In the genomic region with DNA sequence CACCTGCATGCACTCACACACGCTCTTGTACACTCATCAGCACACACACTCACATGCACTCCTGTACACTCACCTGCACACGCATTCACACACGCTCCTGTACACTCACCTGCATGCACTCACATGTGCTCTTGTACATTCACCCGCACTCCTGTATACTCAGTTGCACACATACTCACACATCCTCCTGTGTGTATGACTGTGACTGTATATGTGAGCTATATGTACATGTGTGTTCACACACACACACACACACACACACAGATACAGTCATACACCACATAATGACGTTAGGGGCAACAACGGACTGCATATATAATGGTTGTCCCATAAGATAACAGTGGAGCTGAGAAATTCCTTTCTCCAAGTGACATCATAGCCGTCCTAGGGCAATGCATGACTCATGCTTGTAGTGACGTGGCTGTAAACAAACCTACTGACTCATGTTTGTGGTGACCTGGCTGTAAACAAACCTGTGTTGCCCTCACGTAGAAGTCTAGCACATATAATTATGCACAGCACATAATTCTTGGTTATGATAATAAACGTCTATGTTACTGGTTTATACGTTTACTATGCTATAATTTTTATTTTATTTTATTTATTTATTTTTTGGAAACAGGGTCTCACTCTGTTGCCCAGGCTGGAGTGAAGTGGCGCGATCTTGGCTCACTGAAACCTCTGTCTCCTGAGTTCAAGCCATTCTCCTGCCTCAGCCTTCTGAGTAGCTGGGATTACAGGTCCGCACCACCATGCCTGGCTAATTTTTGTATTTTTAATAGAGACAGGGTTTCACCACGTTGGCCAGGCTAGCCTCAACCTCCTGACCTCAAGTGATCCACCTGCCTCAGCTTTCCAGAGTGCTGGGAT, we compare ENCODE assay signal across 10 cellular contexts. TPM values are rescaled to one million over a fixed set of nuclear protein-coding genes. Genes with fewer than 3 reads are reported as not detected.
DNase-seq lines count a peak whose midpoint lies in the region; ATAC-seq and TF ChIP-seq lines count a peak whose summit lies in the region.
"Had no signal": no experiment of that assay in that cellular context is flagged by ENCODE, and none has a peak within 500 bp of the region (broad histone marks: within the 10 kb centered on the region; RNA-seq: fewer than 3 reads in every experiment).

No MANE protein-coding gene starts in this region.

- no peaks in the 10 kb centered on the region for H3K36me3 Mint-ChIP-seq in activated T-cell treated with anti-CD3 and anti-CD28 coated beads, Interleukin-2, amount 50 U/mL, for 72 hours (ENCODE audit: insufficient read depth in 2 of 2)

- no peak for DNase-seq in activated T-cell treated with anti-CD3 and anti-CD28 coated beads, Interleukin-2, amount 50 U/mL, for 72 hours
- no peak for DNase-seq in activated T-cell treated with anti-CD3 and anti-CD28 coated beads, Interleukin-2, amount 50 U/mL, for 48 hours
- DNase-seq in SJCRH30 (peak; percentile 44 to 64), fibroblast of pulmonary artery (ENCODE audit: low read depth) (peak; percentile 92), stromal cell of bone marrow (ENCODE audit: low read depth) (peak; percentile 20), NCI-H345 treated with DMSO at 0.1 percent for 48 hours (lab: John Stamatoyannopoulos, UW; ENCODE audit: unreplicated experiment) (no peak), right cardiac atrium (no peak)
- DNase-seq in activated T-cell treated with anti-CD3 and anti-CD28 coated beads, Interleukin-2, amount 50 U/mL, for 1 hour, result no peak
- DNase-seq: midbrain had no signal

- no peak overlapping the region for H3K4me3 Mint-ChIP-seq in activated T-cell treated with anti-CD3 and anti-CD28 coated beads, Interleukin-2, amount 50 U/mL, for 72 hours
- H3K4me3 Mint-ChIP-seq: T-helper 1 cell treated with Interleukin-12 subunit alpha and Interleukin-12 subunit beta and Interleukin-4 antibody, amounts not matched to agents 30 μg/mL and 1 μg/mL, for 36 hours had no signal

- peaks cover 13% of the 10 kb centered on the region; the same call in 1 of the 2 replicates for H3K27me3 ChIP-seq in SJCRH30
- no peaks in the 10 kb centered on the region for H3K27me3 ChIP-seq in right cardiac atrium (ENCODE audit: control insufficient read depth, insufficient read depth)

- H3K27ac ChIP-seq in SJCRH30 (no peak overlapping the region), right cardiac atrium (ENCODE audit: low read length) (no peak overlapping the region)

- H3K4me3 ChIP-seq in SJCRH30 (no peak overlapping the region), fibroblast of pulmonary artery (replicated peaks; ENCODE audit: low read depth, low read length) (no peak overlapping the region), right cardiac atrium (ENCODE audit: low read length) (no peak overlapping the region)

- peaks cover 3 to 4% of the 10 kb centered on the region in 2 donors for H3K9me3 Mint-ChIP-seq in activated T-cell treated with anti-CD3 and anti-CD28 coated beads, Interleukin-2, amount 50 U/mL, for 72 hours

- H3K36me3 ChIP-seq in SJCRH30, result no peaks in the 10 kb centered on the region

- peaks cover 6% of the 10 kb centered on the region for H3K27me3 Mint-ChIP-seq in activated T-cell treated with anti-CD3 and anti-CD28 coated beads, Interleukin-2, amount 50 U/mL, for 72 hours (ENCODE audit: low read depth)

- WGBS in right cardiac atrium, result 61% methylated on average over 15 of the region's 15 CpGs

- H3K27ac Mint-ChIP-seq in activated T-cell treated with anti-CD3 and anti-CD28 coated beads, Interleukin-2, amount 50 U/mL, for 72 hours, result no peak overlapping the region
- H3K27ac Mint-ChIP-seq: T-helper 1 cell treated with Interleukin-12 subunit alpha and Interleukin-12 subunit beta and Interleukin-4 antibody, amounts not matched to agents 30 μg/mL and 1 μg/mL, for 36 hours had no signal

- TF ChIP-seq CTCF in fibroblast of pulmonary artery (IDR thresholded peaks at IDR 0.05; ENCODE audit: low read length, missing control alignments), result no peak

- intact Hi-C loops in right cardiac atrium (cut with DNase I), result no loop called here

- ATAC-seq in activated T-cell treated with anti-CD3 and anti-CD28 coated beads, Interleukin-2, amount 50 U/mL, for 72 hours (replicated peaks in 1 of 2), result peak; percentile 47 to 64
- ATAC-seq in right cardiac atrium, result no peak

- H3K4me1 Mint-ChIP-seq in activated T-cell treated with anti-CD3 and anti-CD28 coated beads, Interleukin-2, amount 50 U/mL, for 72 hours (ENCODE audit: low read depth), result no peaks in the 10 kb centered on the region

- peaks cover 8% of the 10 kb centered on the region for H3K9me3 ChIP-seq in SJCRH30 (replicated peaks)
- H3K9me3 ChIP-seq in right cardiac atrium (ENCODE audit: control insufficient read depth, low read length), result no peaks in the 10 kb centered on the region

- peaks cover 4% of the 10 kb centered on the region; the same call in 1 of the 2 replicates for H3K4me1 ChIP-seq in SJCRH30
- no peaks in the 10 kb centered on the region for H3K4me1 ChIP-seq in right cardiac atrium (ENCODE audit: control insufficient read depth, insufficient read depth, low read length)

RNA-seq across cellular contexts. Expression of a gene that starts 22.8 kb away (rescaled TPM):
- 10 to 100 TPM; 15.7 to 21.5 TPM for total RNA-seq in activated T-cell treated with anti-CD3 and anti-CD28 coated beads, Interleukin-2, amount 50 U/mL, for 72 hours
- 19.4 and 20.1 TPM in 2 replicates for total RNA-seq in SJCRH30 (2014; rRNA removed; shearing (Covaris generic))
- total RNA-seq in right cardiac atrium, result 10 to 100 TPM in 1 of 4 donors, 1 to 10 TPM in 3; 7.0 to 13.6 (median 8.6) TPM
- polyA plus RNA-seq in right cardiac atrium, result 3.8 TPM

RNA-seq across cellular contexts. Expression of a gene that starts 33.8 kb away (rescaled TPM):
- 10 to 100 TPM; 37.2 to 45.3 TPM for total RNA-seq in activated T-cell treated with anti-CD3 and anti-CD28 coated beads, Interleukin-2, amount 50 U/mL, for 72 hours
- 146 TPM in 2 replicates for total RNA-seq in SJCRH30 (2014; rRNA removed; shearing (Covaris generic))
- total RNA-seq in right cardiac atrium, result 10 to 100 TPM; 32.9 to 45.7 (median 40.9) TPM
- 27.6 TPM for polyA plus RNA-seq in right cardiac atrium

RNA-seq across cellular contexts. Expression of a gene that starts 54.7 kb away (rescaled TPM):
- total RNA-seq in activated T-cell treated with anti-CD3 and anti-CD28 coated beads, Interleukin-2, amount 50 U/mL, for 72 hours, result 100 to 1,000 TPM; 220 to 234 TPM
- total RNA-seq in SJCRH30 (2014; rRNA removed; shearing (Covaris generic)), result 755 and 774 TPM in 2 replicates
- total RNA-seq in right cardiac atrium, result 100 to 1,000 TPM; 178 to 215 (median 206) TPM
- 244 TPM for polyA plus RNA-seq in right cardiac atrium

RNA-seq across cellular contexts. Expression of a gene that starts 55.1 kb away (rescaled TPM):
- total RNA-seq in activated T-cell treated with anti-CD3 and anti-CD28 coated beads, Interleukin-2, amount 50 U/mL, for 72 hours, result 10 to 100 TPM; 16.1 to 19.8 TPM
- 57.4 and 68.9 TPM in 2 replicates for total RNA-seq in SJCRH30 (2014; rRNA removed; shearing (Covaris generic))
- 1 to 10 TPM; 7.8 to 8.8 (median 8.1) TPM for total RNA-seq in right cardiac atrium
- 6.2 TPM for polyA plus RNA-seq in right cardiac atrium

Comparison
In these comparisons a context has a peak if more than half of its experiments do, and no peak if none do; other contexts are left out.
1. ATAC-seq: peak in activated T-cell treated with anti-CD3 and anti-CD28 coated beads, Interleukin-2, amount 50 U/mL, for 72 hours (2 of 2); none in right cardiac atrium (0 of 2).
2. DNase-seq: peak in SJCRH30 (2 of 2), fibroblast of pulmonary artery (single experiment) and stromal cell of bone marrow (single experiment); none in activated T-cell treated with anti-CD3 and anti-CD28 coated beads, Interleukin-2, amount 50 U/mL, for 72 hours (0 of 2), activated T-cell treated with anti-CD3 and anti-CD28 coated beads, Interleukin-2, amount 50 U/mL, for 48 hours (0 of 2), NCI-H345 treated with DMSO at 0.1 percent for 48 hours (single experiment), right cardiac atrium (0 of 3) and activated T-cell treated with anti-CD3 and anti-CD28 coated beads, Interleukin-2, amount 50 U/mL, for 1 hour (single experiment).